In genomic region chr9:113542016-113542415, GRCh38 we compare ENCODE assay signal across 18 cellular contexts.
A peak's percentile ranks its signal among the peaks of the same experiment; 100 is the strongest.
DNase-seq lines count a peak whose midpoint lies in the region; TF ChIP-seq lines count a peak whose summit lies in the region.
"Had no signal": no experiment of that assay in that cellular context is flagged by ENCODE, and none has a peak within 500 bp of the region (broad histone marks: within the 10 kb centered on the region; RNA-seq: fewer than 3 reads in every experiment).

No MANE protein-coding gene starts in this region.

- no peak overlapping the region for H3K27ac ChIP-seq in coronary artery
- H3K27ac ChIP-seq: prostate gland had no signal

- no peaks in the 10 kb centered on the region for H3K27me3 Mint-ChIP-seq in Caco-2 (ENCODE audit: insufficient read depth, unreplicated experiment)
- peaks cover 4% of the 10 kb centered on the region for H3K27me3 Mint-ChIP-seq in nephron progenitor cell (ENCODE audit: low read depth, poor library complexity)
- H3K27me3 Mint-ChIP-seq: stimulated activated memory B cell treated with anti-CD40 and anti-IgM and Interleukin-4, amounts not matched to agents 10 μg/mL and 1 μg/mL and 100 μg/mL, for 72 hours had no signal

- peak; percentile 40 for DNase-seq in CD1c-positive myeloid dendritic cell (ENCODE audit: extremely low spot score)
- no peak for DNase-seq in Caco-2
- peak; percentile 35 for DNase-seq in coronary artery (ENCODE audit: low spot score)
- DNase-seq in nephron progenitor cell: no peak
- DNase-seq in medulla oblongata (ENCODE audit: extremely low spot score): no peak
- no peak for DNase-seq in HPDE6-E6E7 (ENCODE audit: extremely low spot score)
- DNase-seq in COR-L47 (lab: John Stamatoyannopoulos, UW): no peak
- DNase-seq: activated CD4-positive, alpha-beta T cell treated with anti-CD3 and anti-CD28 coated beads for 1 hour; activated T-cell treated with anti-CD3 and anti-CD28 coated beads, Interleukin-2, amount 50 U/mL, for 72 hours; DMS79 treated with DMSO at 0.1 percent for 48 hours; Karpas-422; MV-4-11; NCI-H1694; NCI-H82; stimulated activated CD4-positive, alpha-beta T cell treated with anti-CD3 and anti-CD28 coated beads, Interleukin-1b, Interleukin-23, amount 100 ng/mL, for 48 hours had no signal

- H3K36me3 Mint-ChIP-seq in Caco-2 (ENCODE audit: insufficient read depth, unreplicated experiment) (peaks cover 47% of the 10 kb centered on the region), nephron progenitor cell (ENCODE audit: low read depth) (no peaks in the 10 kb centered on the region)
- H3K36me3 Mint-ChIP-seq: stimulated activated memory B cell treated with anti-CD40 and anti-IgM and Interleukin-4, amounts not matched to agents 10 μg/mL and 1 μg/mL and 100 μg/mL, for 72 hours had no signal

- H3K9me3 ChIP-seq in Caco-2: no peaks in the 10 kb centered on the region
- H3K9me3 ChIP-seq: prostate gland, thoracic aorta had no signal

- H3K27ac Mint-ChIP-seq in Caco-2 (ENCODE audit: unreplicated experiment) (peak overlapping the region; percentile 1), nephron progenitor cell (peak overlapping the region; percentile 18)
- H3K27ac Mint-ChIP-seq: activated T-cell treated with anti-CD3 and anti-CD28 coated beads, Interleukin-2, amount 50 U/mL, for 72 hours; stimulated activated memory B cell treated with anti-CD40 and anti-IgM and Interleukin-4, amounts not matched to agents 10 μg/mL and 1 μg/mL and 100 μg/mL, for 72 hours had no signal

- H3K4me3 ChIP-seq in Caco-2 (ENCODE audit: low read depth, low read length) (no peak overlapping the region), coronary artery (no peak overlapping the region)
- H3K4me3 ChIP-seq: prostate gland, thoracic aorta had no signal

- H3K36me3 ChIP-seq in Caco-2 (ENCODE audit: control insufficient read depth, insufficient read depth, low read length): peaks cover 3% of the 10 kb centered on the region; the same call in 1 of the 2 replicates
- H3K36me3 ChIP-seq: prostate gland had no signal

- POLR2A ChIA-PET in Caco-2 (lab: Charles Lee): interaction anchor here (0.5 kb wide), 1 partner anchor 236 kb away, joined by 4 read pairs; no protein-coding TSS in a partner anchor

- H3K4me1 ChIP-seq in Caco-2: peaks cover 12% of the 10 kb centered on the region
- H3K4me1 ChIP-seq: prostate gland had no signal

- H3K27me3 ChIP-seq in Caco-2 (replicated peaks; ENCODE audit: control insufficient read depth, insufficient read depth, low read length): no peaks in the 10 kb centered on the region

- CTCF ChIA-PET in Caco-2 (lab: Charles Lee): no interaction called here

- H3K4me1 Mint-ChIP-seq in Caco-2 (ENCODE audit: low read depth, unreplicated experiment) (no peaks in the 10 kb centered on the region), nephron progenitor cell (peaks cover 80% of the 10 kb centered on the region)
- H3K4me1 Mint-ChIP-seq: stimulated activated memory B cell treated with anti-CD40 and anti-IgM and Interleukin-4, amounts not matched to agents 10 μg/mL and 1 μg/mL and 100 μg/mL, for 72 hours had no signal

- intact Hi-C loops in Caco-2 (cut with micrococcal nuclease; ENCODE audit: unreplicated experiment): no loop called here

- no TSS peak for BruUV-seq in Caco-2 (replicated peaks; lab: Mats Ljungman, UMichigan)

- H3K9me3 Mint-ChIP-seq in Caco-2 (ENCODE audit: unreplicated experiment) (no peaks in the 10 kb centered on the region), nephron progenitor cell (no peaks in the 10 kb centered on the region)
- H3K9me3 Mint-ChIP-seq: activated T-cell treated with anti-CD3 and anti-CD28 coated beads, Interleukin-2, amount 50 U/mL, for 72 hours; stimulated activated memory B cell treated with anti-CD40 and anti-IgM and Interleukin-4, amounts not matched to agents 10 μg/mL and 1 μg/mL and 100 μg/mL, for 72 hours had no signal

- TF ChIP-seq CTCF in Caco-2 (IDR thresholded peaks at IDR 0.05; ENCODE audit: insufficient read depth in 1 of 2, low read depth in 1 of 2, low read length in 1 of 2, severe bottlenecking in 1 of 2, unreplicated experiment in 1 of 2): no peak
- no peak for TF ChIP-seq CTCF in coronary artery (IDR thresholded peaks at IDR 0.05)
- TF ChIP-seq CTCF in nephron progenitor cell (IDR thresholded peaks at IDR 0.05): no peak

- no peak overlapping the region for H3K4me3 Mint-ChIP-seq in Caco-2 (ENCODE audit: unreplicated experiment)
- no peak overlapping the region for H3K4me3 Mint-ChIP-seq in nephron progenitor cell
- H3K4me3 Mint-ChIP-seq: activated T-cell treated with anti-CD3 and anti-CD28 coated beads, Interleukin-2, amount 50 U/mL, for 72 hours; stimulated activated memory B cell treated with anti-CD40 and anti-IgM and Interleukin-4, amounts not matched to agents 10 μg/mL and 1 μg/mL and 100 μg/mL, for 72 hours had no signal

Comparison
In these comparisons a context has a peak if more than half of its experiments do, and no peak if none do; other contexts are left out.
1. DNase-seq: peak in CD1c-positive myeloid dendritic cell (single experiment) and coronary artery (single experiment); none in Caco-2 (0 of 2), nephron progenitor cell (single experiment), medulla oblongata (single experiment), HPDE6-E6E7 (single experiment) and COR-L47 (single experiment).